In the genomic region with DNA sequence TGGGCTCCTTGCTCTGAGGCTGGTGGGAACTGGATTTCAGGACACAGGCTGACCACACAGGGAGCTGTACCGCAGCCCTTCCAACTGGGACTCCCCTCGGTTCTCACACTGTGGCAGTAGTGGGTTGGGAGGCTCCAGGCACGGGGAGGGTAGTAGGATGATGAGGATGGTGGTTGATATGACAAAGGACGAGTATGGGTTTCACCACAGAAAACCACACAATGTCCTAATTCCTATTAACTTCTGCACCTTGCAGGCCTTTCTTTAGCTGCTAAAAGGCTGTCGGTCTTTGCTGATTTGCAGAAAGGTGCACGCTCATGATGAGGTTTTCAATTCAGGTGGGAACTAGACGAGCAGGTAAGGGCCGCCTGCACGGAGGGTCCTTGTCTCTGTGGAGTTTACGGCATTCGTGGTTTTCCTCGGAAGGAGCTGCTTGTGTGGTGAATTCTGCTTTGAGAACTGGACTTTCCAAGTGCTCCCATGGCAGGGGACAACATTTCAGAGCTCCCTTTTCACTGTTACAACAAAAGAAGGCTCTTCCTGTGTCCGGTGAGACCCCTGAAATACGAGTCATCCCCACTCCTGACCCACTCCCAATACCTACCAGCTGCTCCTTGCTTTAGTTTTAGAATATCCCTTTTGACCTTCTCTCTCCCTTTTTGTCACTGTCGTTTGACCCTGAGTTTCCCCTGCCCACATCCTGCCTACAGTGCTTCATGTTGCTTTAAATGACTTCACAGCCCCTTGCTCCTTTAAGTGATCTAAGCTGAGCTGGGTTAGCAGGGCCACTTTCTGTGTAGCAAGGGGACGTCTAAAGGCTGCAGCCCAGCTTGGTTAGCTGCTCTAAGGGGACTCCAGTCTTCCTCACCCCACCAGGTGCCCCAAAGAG, we compare ENCODE assay signal across 9 cellular contexts.
DNase-seq lines count a peak whose midpoint lies in the region; ATAC-seq and TF ChIP-seq lines count a peak whose summit lies in the region.
"Had no signal": no experiment of that assay in that cellular context is flagged by ENCODE, and none has a peak within 500 bp of the region (broad histone marks: within the 10 kb centered on the region; RNA-seq: fewer than 3 reads in every experiment).

No MANE protein-coding gene starts in this region.

- intact Hi-C loops in colonic mucosa (cut with DNase I): no loop called here

- peaks cover 43% of the 10 kb centered on the region for H3K4me1 Mint-ChIP-seq in activated T-cell treated with anti-CD3 and anti-CD28 coated beads, Interleukin-2, amount 50 U/mL, for 4 hours (ENCODE audit: low read depth)
- peaks cover 35 to 46% (median 45%) of the 10 kb centered on the region in 3 donors for H3K4me1 Mint-ChIP-seq in T-cell
- peaks cover 59% of the 10 kb centered on the region for H3K4me1 Mint-ChIP-seq in stimulated activated naive CD8-positive, alpha-beta T cell treated with anti-CD3 and anti-CD28 coated beads, Interleukin-15, Interleukin-2, amounts not matched to agents 100 ng/mL and 50 ng/mL, for 24 hours (ENCODE audit: low read depth)

- peak overlapping the region; percentile 7 for H3K27ac ChIP-seq in colonic mucosa
- H3K27ac ChIP-seq: hepatocyte had no signal

- H3K36me3 Mint-ChIP-seq in activated T-cell treated with anti-CD3 and anti-CD28 coated beads, Interleukin-2, amount 50 U/mL, for 4 hours (ENCODE audit: insufficient read depth): no peaks in the 10 kb centered on the region
- no peaks in the 10 kb centered on the region for H3K36me3 Mint-ChIP-seq in T-cell
- H3K36me3 Mint-ChIP-seq in stimulated activated naive CD8-positive, alpha-beta T cell treated with anti-CD3 and anti-CD28 coated beads, Interleukin-15, Interleukin-2, amounts not matched to agents 100 ng/mL and 50 ng/mL, for 24 hours (ENCODE audit: low read depth): no peaks in the 10 kb centered on the region

- no peaks in the 10 kb centered on the region for H3K27me3 Mint-ChIP-seq in activated T-cell treated with anti-CD3 and anti-CD28 coated beads, Interleukin-2, amount 50 U/mL, for 4 hours (ENCODE audit: low read depth)
- no peaks in the 10 kb centered on the region for H3K27me3 Mint-ChIP-seq in T-cell
- H3K27me3 Mint-ChIP-seq in stimulated activated naive CD8-positive, alpha-beta T cell treated with anti-CD3 and anti-CD28 coated beads, Interleukin-15, Interleukin-2, amounts not matched to agents 100 ng/mL and 50 ng/mL, for 24 hours: peaks cover 3% of the 10 kb centered on the region

- peak overlapping the region; percentile 81 to 89 for H3K27ac Mint-ChIP-seq in T-cell
- peak overlapping the region; percentile 83 for H3K27ac Mint-ChIP-seq in stimulated activated naive CD8-positive, alpha-beta T cell treated with anti-CD3 and anti-CD28 coated beads, Interleukin-15, Interleukin-2, amounts not matched to agents 100 ng/mL and 50 ng/mL, for 24 hours

- H3K4me1 ChIP-seq in colonic mucosa: no peaks in the 10 kb centered on the region

- no peak overlapping the region for H3K4me3 ChIP-seq in colonic mucosa
- H3K4me3 ChIP-seq: hepatocyte had no signal

- no peaks in the 10 kb centered on the region for H3K27me3 ChIP-seq in colonic mucosa
- H3K27me3 ChIP-seq: hepatocyte had no signal

- peak overlapping the region; percentile 66 for H3K4me3 Mint-ChIP-seq in activated T-cell treated with anti-CD3 and anti-CD28 coated beads, Interleukin-2, amount 50 U/mL, for 4 hours
- H3K4me3 Mint-ChIP-seq in T-cell: peak overlapping the region; percentile 0 to 68 (median 25)
- H3K4me3 Mint-ChIP-seq in stimulated activated naive CD8-positive, alpha-beta T cell treated with anti-CD3 and anti-CD28 coated beads, Interleukin-15, Interleukin-2, amounts not matched to agents 100 ng/mL and 50 ng/mL, for 24 hours: peak overlapping the region; percentile 14

- TF ChIP-seq CTCF in colonic mucosa (IDR thresholded peaks at IDR 0.05): no peak

- no peak overlapping the region for H3K9ac ChIP-seq in colonic mucosa (ENCODE audit: low read depth in 2 of 2, low read length in 2 of 2)

- H3K9me3 Mint-ChIP-seq in activated T-cell treated with anti-CD3 and anti-CD28 coated beads, Interleukin-2, amount 50 U/mL, for 4 hours: no peaks in the 10 kb centered on the region
- peaks cover 0 to 6% (median 4%) of the 10 kb centered on the region in 3 donors for H3K9me3 Mint-ChIP-seq in T-cell
- H3K9me3 Mint-ChIP-seq in stimulated activated naive CD8-positive, alpha-beta T cell treated with anti-CD3 and anti-CD28 coated beads, Interleukin-15, Interleukin-2, amounts not matched to agents 100 ng/mL and 50 ng/mL, for 24 hours: peaks cover 4% of the 10 kb centered on the region

- POLR2A ChIA-PET in T-cell (lab: Charles Lee): no interaction called here

- DNase-seq in activated T-cell treated with anti-CD3 and anti-CD28 coated beads, Interleukin-2, amount 50 U/mL, for 4 hours: no peak
- DNase-seq in activated T-cell treated with anti-CD3 and anti-CD28 coated beads, Interleukin-2, amount 50 U/mL, for 1 hour: no peak
- DNase-seq in T-cell: peak in 21 of 34 experiments; percentile 6 to 41 (median 18)
- DNase-seq in colonic mucosa: no peak
- no peak for DNase-seq in ecto neural progenitor cell (ENCODE audit: low spot score)
- no peak for DNase-seq in COLO668 (lab: John Stamatoyannopoulos, UW; ENCODE audit: unreplicated experiment)
- no peak for DNase-seq in NCI-H2196 treated with DMSO at 0.1 percent for 48 hours (lab: John Stamatoyannopoulos, UW; ENCODE audit: unreplicated experiment)

- peak; percentile 39 to 56 for ATAC-seq in activated T-cell treated with anti-CD3 and anti-CD28 coated beads, Interleukin-2, amount 50 U/mL, for 4 hours
- peak; percentile 79 to 88 (median 82) for ATAC-seq in T-cell (replicated peaks in 1 of 4)

- CTCF ChIA-PET in T-cell (lab: Charles Lee): interaction anchor here in 1 of 2 donors (0.6 to 1.6 kb wide), 4 partner anchors 70 to 274 kb away, joined by 3 to 7 read pairs (median 5); no protein-coding TSS in a partner anchor

- no peaks in the 10 kb centered on the region for H3K9me3 ChIP-seq in colonic mucosa

- no peaks in the 10 kb centered on the region for H3K36me3 ChIP-seq in colonic mucosa

Comparison
In these comparisons a context has a peak if more than half of its experiments do, and no peak if none do; other contexts are left out.
1. DNase-seq: peak in T-cell (21 of 34); none in activated T-cell treated with anti-CD3 and anti-CD28 coated beads, Interleukin-2, amount 50 U/mL, for 4 hours (single experiment), activated T-cell treated with anti-CD3 and anti-CD28 coated beads, Interleukin-2, amount 50 U/mL, for 1 hour (single experiment), colonic mucosa (single experiment), ecto neural progenitor cell (single experiment), COLO668 (single experiment) and NCI-H2196 treated with DMSO at 0.1 percent for 48 hours (single experiment).
2. H3K4me3 Mint-ChIP-seq: peak in every context shown above with its lines; median percentile 66 in activated T-cell treated with anti-CD3 and anti-CD28 coated beads, Interleukin-2, amount 50 U/mL, for 4 hours; 25 in T-cell; 14 in stimulated activated naive CD8-positive, alpha-beta T cell treated with anti-CD3 and anti-CD28 coated beads, Interleukin-15, Interleukin-2, amounts not matched to agents 100 ng/mL and 50 ng/mL, for 24 hours.